8 cellular contexts compared by ENCODE assay signal in genomic region chr17:59366773-59367656, GRCh38. TPM values are rescaled to one million over a fixed set of nuclear protein-coding genes. Genes with fewer than 3 reads are reported as not detected.
DNase-seq lines count a peak whose midpoint lies in the region; ATAC-seq and FAIRE-seq lines count a peak whose summit lies in the region.

No MANE protein-coding gene starts in this region.

- CTCF ChIA-PET in CD4-positive, alpha-beta memory T cell (lab: Charles Lee; ENCODE audit: partially characterized antibody): interaction anchor here (1.4 to 2.5 kb wide), 4 partner anchors 7 to 61 kb away, joined by 4 to 19 read pairs (median 9); no protein-coding TSS in a partner anchor

- POLR2A ChIA-PET in CD4-positive, alpha-beta memory T cell (lab: Charles Lee; ENCODE audit: partially characterized antibody): interaction anchor here (1.4 to 2.7 kb wide), 4 partner anchors 11 to 37 kb away, joined by 3 to 18 read pairs (median 12); partner anchors contain the start of gene YPEL2

- DNase-seq in CD4-positive, alpha-beta memory T cell: peak in 2 of 5 donors; percentile 17 to 49
- DNase-seq in NCI-H146 treated with DMSO at 0.1 percent for 48 hours (lab: John Stamatoyannopoulos, UW; ENCODE audit: unreplicated experiment) (peak; percentile 84), cerebellar nuclear complex (lab: John Stamatoyannopoulos, UW) (peak; percentile 45 to 75), lung microvascular endothelial cell (ENCODE audit: low read depth in 2 of 2) (peak; percentile 49 to 63), urothelium cell line (ENCODE audit: low spot score) (peak; percentile 95)

- H3K27me3 Mint-ChIP-seq in CD4-positive, alpha-beta memory T cell: no peaks in the 10 kb centered on the region

- H3K4me1 ChIP-seq in CD4-positive, alpha-beta memory T cell (ENCODE audit: insufficient read depth, low read length): peaks cover 90% of the 10 kb centered on the region

- intact Hi-C loops in CD4-positive, alpha-beta memory T cell (cut with micrococcal nuclease): no loop called here

- no peak overlapping the region for H3K4me3 ChIP-seq in CD4-positive, alpha-beta memory T cell (ENCODE audit: low read length in 2 of 2)

- H3K27me3 ChIP-seq in CD4-positive, alpha-beta memory T cell (ENCODE audit: insufficient read depth, low read length): no peaks in the 10 kb centered on the region

- H3K27ac Mint-ChIP-seq in CD4-positive, alpha-beta memory T cell: peak overlapping the region; percentile 82 to 97 (median 91)

- peak; percentile 81 for FAIRE-seq in urothelium cell line (lab: Jason Lieb, UNC)

- peak overlapping the region in 7 of 8 donors; percentile 26 to 84 (median 48) for H3K4me3 Mint-ChIP-seq in CD4-positive, alpha-beta memory T cell

- H3K9me3 ChIP-seq in CD4-positive, alpha-beta memory T cell (ENCODE audit: control insufficient read depth in 1 of 2, low read length in 2 of 2): no peaks in the 10 kb centered on the region

- H3K36me3 Mint-ChIP-seq in CD4-positive, alpha-beta memory T cell: peaks cover 0 to 1% of the 10 kb centered on the region in 2 donors

- H3K27ac ChIP-seq in CD4-positive, alpha-beta memory T cell (ENCODE audit: low read depth, low read length): peak overlapping the region; percentile 54

- H3K9me3 Mint-ChIP-seq in CD4-positive, alpha-beta memory T cell: peaks cover 0 to 4% (median 0%) of the 10 kb centered on the region in 8 donors

- no peaks in the 10 kb centered on the region for H3K36me3 ChIP-seq in CD4-positive, alpha-beta memory T cell (ENCODE audit: insufficient read depth, low read length)

- ATAC-seq in GM21786 (IDR thresholded peaks at IDR 0.05; ENCODE audit: unreplicated experiment) (no peak), GM21717 (IDR thresholded peaks at IDR 0.05; ENCODE audit: unreplicated experiment) (no peak), HG03378 (IDR thresholded peaks at IDR 0.05; ENCODE audit: unreplicated experiment) (no peak)

- H3K4me1 Mint-ChIP-seq in CD4-positive, alpha-beta memory T cell: peaks cover 52 to 83% (median 74%) of the 10 kb centered on the region in 4 donors

RNA-seq across cellular contexts. Expression of gene YPEL2, which starts 35.6 kb away (rescaled TPM):
- total RNA-seq in CD4-positive, alpha-beta memory T cell: 10 to 100 TPM; 42.2 to 42.4 TPM
- polyA plus RNA-seq in CD4-positive, alpha-beta memory T cell: 10 to 100 TPM in 1 of 2 donors, 1 to 10 TPM in 1; 9.9 to 20.3 TPM
- total RNA-seq in lung microvascular endothelial cell: 46.0 and 60.9 TPM in 2 replicates
